Comparison of ENCODE assay signal across 8 cellular contexts in the genomic region with DNA sequence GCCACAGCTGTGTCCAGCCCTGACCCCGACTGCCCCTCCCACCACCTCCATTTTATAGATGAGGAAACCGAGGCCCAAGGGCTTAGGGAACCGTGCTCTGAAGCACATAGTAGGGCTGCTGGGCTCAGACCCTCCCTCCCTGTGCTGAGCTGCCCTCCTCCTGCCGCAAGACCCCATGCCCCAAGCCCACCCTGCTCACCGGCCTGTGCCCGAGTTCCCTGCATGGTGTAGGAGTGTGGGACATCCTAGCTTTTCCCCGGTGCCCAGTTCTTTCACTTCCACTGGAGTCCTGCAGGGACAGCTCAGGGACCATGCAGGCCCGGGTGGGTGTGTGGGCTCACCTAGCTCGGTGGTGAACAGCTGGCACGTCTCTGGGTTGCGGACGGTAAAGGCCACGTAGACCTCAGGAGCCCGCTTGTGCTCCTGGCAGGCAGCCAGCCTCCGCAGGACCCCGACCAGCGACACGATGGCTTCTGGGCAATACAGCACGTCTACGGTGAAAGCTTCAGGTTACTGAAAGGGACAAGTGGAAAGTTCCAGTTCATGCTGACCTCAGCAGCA. TPM values are rescaled to one million over a fixed set of nuclear protein-coding genes. Genes with fewer than 3 reads are reported as not detected.
"Had no signal": no experiment of that assay in that cellular context is flagged by ENCODE, and none has a peak within 500 bp of the region (broad histone marks: within the 10 kb centered on the region; RNA-seq: fewer than 3 reads in every experiment).

No MANE protein-coding gene starts in this region.

RNA-seq across cellular contexts. Expression of gene FAM90A1, which starts 6.6 kb away (rescaled TPM):
- total RNA-seq: omental fat pad, osteocyte, progenitor cell of endocrine pancreas, temporal lobe, thoracic aorta, vagina had no signal
- polyA plus RNA-seq: naive thymus-derived CD4-positive, alpha-beta T cell; neural cell had no signal
